In the genomic region with DNA sequence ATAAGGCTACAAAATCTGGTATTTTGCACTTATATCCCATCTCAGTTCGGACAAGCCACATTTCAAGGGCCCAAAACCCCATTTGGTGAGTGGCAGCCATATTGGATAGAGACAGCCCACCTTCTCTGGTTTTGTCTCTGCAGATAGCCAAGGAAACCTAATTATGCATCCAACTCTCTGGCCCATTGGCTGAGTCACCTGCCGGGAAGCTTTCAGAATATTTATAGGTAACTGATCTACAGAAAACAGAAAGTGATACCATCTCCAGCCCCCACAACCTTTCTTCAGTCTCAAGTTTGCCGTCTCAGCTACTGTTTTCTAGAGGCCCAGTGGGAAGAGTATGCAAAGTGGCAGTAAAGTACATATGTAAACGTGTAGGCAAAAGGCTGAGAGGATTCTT, we compare ENCODE assay signal across 8 cellular contexts. TPM values are rescaled to one million over a fixed set of nuclear protein-coding genes. Genes with fewer than 3 reads are reported as not detected.
DNase-seq lines count a peak whose midpoint lies in the region; ATAC-seq, FAIRE-seq and TF ChIP-seq lines count a peak whose summit lies in the region.

No MANE protein-coding gene starts in this region.

- in situ Hi-C loops in K562 (cut with MboI) (no loop called here), HepG2 (cut with HindIII; ENCODE audit: extremely low pct_ligation_motif_present, low pct_unique_long_range_greater_than_20kb) (no loop called here)

- no peak overlapping the region for H3K4me3 ChIP-seq in K562
- no peak overlapping the region for H3K4me3 ChIP-seq in esophagus squamous epithelium
- no peak overlapping the region for H3K4me3 ChIP-seq in PC-3 (ENCODE audit: low read length)
- H3K4me3 ChIP-seq in HepG2 (replicated peaks in 1 of 3; ENCODE audit: insufficient read depth in 1 of 3, low read depth in 2 of 3, low read length in 3 of 3): no peak overlapping the region

- H3K36me3 ChIP-seq in K562 (ENCODE audit: control insufficient read depth, insufficient read depth, low read length) (no peaks in the 10 kb centered on the region), esophagus squamous epithelium (no peaks in the 10 kb centered on the region), PC-3 (ENCODE audit: low read depth, low read length) (no peaks in the 10 kb centered on the region), HepG2 (replicated peaks in 1 of 2; ENCODE audit: control insufficient read depth in 1 of 2, insufficient read depth in 2 of 2, low read length in 2 of 2) (no peaks in the 10 kb centered on the region)

- H3K9me2 ChIP-seq in PC-3 (replicated peaks; ENCODE audit: low read length): no peaks in the 10 kb centered on the region

- H2AFZ ChIP-seq in K562 (ENCODE audit: low read depth, low read length) (peak overlapping the region; percentile 61), PC-3 (ENCODE audit: low read length) (no peak overlapping the region), HepG2 (ENCODE audit: low read length) (no peak overlapping the region)

- intact Hi-C loops in Calu3 (cut with micrococcal nuclease; ENCODE audit: unreplicated experiment): no loop called here
- intact Hi-C loops in K562 (cut with micrococcal nuclease): no loop called here
- intact Hi-C loops in esophagus squamous epithelium (cut with DNase I): no loop called here
- intact Hi-C loops in PC-3 (cut with micrococcal nuclease): no loop called here
- intact Hi-C loops in HepG2 (cut with micrococcal nuclease; ENCODE audit: unreplicated experiment): no loop called here

- H3K4me1 ChIP-seq in K562 (replicated peaks in 1 of 2; ENCODE audit: control insufficient read depth in 2 of 2, insufficient read depth in 2 of 2, low read length in 2 of 2): peaks cover 0 to under 1% of the 10 kb centered on the region in 2 experiments; a peak in 4 of 5 replicates
- peaks cover 0 to 4% (median 0%) of the 10 kb centered on the region in 3 donors for H3K4me1 ChIP-seq in esophagus squamous epithelium
- no peaks in the 10 kb centered on the region for H3K4me1 ChIP-seq in PC-3 (ENCODE audit: insufficient read depth, low read length)
- H3K4me1 ChIP-seq in HepG2 (ENCODE audit: insufficient read depth, low read length): 0 out of 2 replicates have a peak, but pooled peaks cover 6% of the 10 kb centered on the region

- TF ChIP-seq RAD21 in K562 (CRISPR knock-in tag; conservative IDR thresholded peaks at IDR 0.05 in 1 of 2, IDR thresholded peaks at IDR 0.05 in 1 of 2) (no peak), HepG2 (CRISPR knock-in tag; IDR thresholded peaks at IDR 0.05) (no peak)

- H3K9me3 ChIP-seq in K562 (replicated peaks; ENCODE audit: control insufficient read depth, insufficient read depth, low read depth, low read length) (peaks cover 2% of the 10 kb centered on the region; the same call in 1 of the 2 replicates), esophagus squamous epithelium (no peaks in the 10 kb centered on the region), PC-3 (ENCODE audit: low read length) (no peaks in the 10 kb centered on the region), HepG2 (ENCODE audit: low read length) (no peaks in the 10 kb centered on the region)

- H4K20me1 ChIP-seq in K562 (replicated peaks; ENCODE audit: control insufficient read depth, insufficient read depth, low read length) (no peaks in the 10 kb centered on the region), PC-3 (ENCODE audit: low read length) (no peaks in the 10 kb centered on the region), HepG2 (ENCODE audit: insufficient read depth, low read length) (no peaks in the 10 kb centered on the region)

- POLR2A ChIA-PET in K562 (lab: Yijun Ruan, JAX): interaction anchor here (0.6 to 1.0 kb wide), 6 partner anchors 9 to 356 kb away, joined by 3 to 5 read pairs (median 3); no protein-coding TSS in a partner anchor
- POLR2A ChIA-PET in PC-3 (lab: Charles Lee; ENCODE audit: unreplicated experiment): no interaction called here
- POLR2A ChIA-PET in HepG2 (lab: Yijun Ruan, JAX): no interaction called here

- TF ChIP-seq CTCF in Calu3 (IDR thresholded peaks at IDR 0.05; ENCODE audit: unreplicated experiment) (no peak), K562 (IDR thresholded peaks at IDR 0.05 in 2 of 3, conservative IDR thresholded peaks at IDR 0.05 in 1 of 3; ENCODE audit: insufficient read depth in 2 of 3, low read depth in 1 of 3, low read length in 3 of 3) (no peak), esophagus squamous epithelium (IDR thresholded peaks at IDR 0.05) (no peak), PC-3 (conservative IDR thresholded peaks at IDR 0.05; ENCODE audit: low read depth, low read length) (no peak), HepG2 (CRISPR knock-in tag; IDR thresholded peaks at IDR 0.05) (no peak)

- no TSS peak for BruUV-seq in Calu3 (replicated peaks; lab: Mats Ljungman, UMichigan)
- BruUV-seq in K562 (replicated peaks; lab: Mats Ljungman, UMichigan): no TSS peak
- no TSS peak for BruUV-seq in PC-3 (replicated peaks; lab: Mats Ljungman, UMichigan)
- BruUV-seq in HepG2 (replicated peaks; lab: Mats Ljungman, UMichigan): no TSS peak

- H3K27me3 ChIP-seq in K562 (ENCODE audit: control insufficient read depth in 2 of 2, insufficient read depth in 2 of 2, low read length in 2 of 2) (no peaks in the 10 kb centered on the region), esophagus squamous epithelium (no peaks in the 10 kb centered on the region), PC-3 (ENCODE audit: low read length) (no peaks in the 10 kb centered on the region), HepG2 (ENCODE audit: control insufficient read depth in 1 of 2, insufficient read depth in 2 of 2, low read length in 2 of 2) (0 out of 5 replicates have a peak, but pooled peaks cover 0 to 3% of the 10 kb centered on the region in 2 experiments)

- H3K9ac ChIP-seq in K562 (ENCODE audit: insufficient read depth in 1 of 2, low read depth in 2 of 2, low read length in 2 of 2) (no peak overlapping the region), PC-3 (ENCODE audit: low read length) (no peak overlapping the region), HepG2 (ENCODE audit: insufficient read depth, low read depth, low read length) (no peak overlapping the region)

- TF ChIP-seq POLR2A in K562 (conservative IDR thresholded peaks at IDR 0.05) (no peak), esophagus squamous epithelium (IDR thresholded peaks at IDR 0.05) (no peak), HepG2 (IDR thresholded peaks at IDR 0.05; ENCODE audit: insufficient read depth in 1 of 2, low read depth in 2 of 2, low read length in 2 of 2) (no peak)

- H3K79me2 ChIP-seq in K562 (ENCODE audit: control insufficient read depth, insufficient read depth, low read length): no peaks in the 10 kb centered on the region
- H3K79me2 ChIP-seq in PC-3 (ENCODE audit: low read length): no peaks in the 10 kb centered on the region
- H3K79me2 ChIP-seq in HepG2 (ENCODE audit: insufficient read depth, low read length): no peaks in the 10 kb centered on the region

- H3K4me3 Mint-ChIP-seq in Calu3 (ENCODE audit: low read depth, unreplicated experiment): no peak overlapping the region

- no peaks in the 10 kb centered on the region for H3F3A ChIP-seq in PC-3 (ENCODE audit: low read length, unreplicated experiment)

- H3K4me2 ChIP-seq in K562 (ENCODE audit: insufficient read depth, low read length): no peak overlapping the region
- H3K4me2 ChIP-seq in PC-3 (ENCODE audit: low read length): no peak overlapping the region
- no peak overlapping the region for H3K4me2 ChIP-seq in HepG2 (ENCODE audit: low read depth, low read length)

- H3K27me3 Mint-ChIP-seq in Calu3 (ENCODE audit: unreplicated experiment): no peaks in the 10 kb centered on the region

- ATAC-seq in GM21360 (IDR thresholded peaks at IDR 0.05; ENCODE audit: unreplicated experiment) (peak; percentile 86), HG03520 (IDR thresholded peaks at IDR 0.05; ENCODE audit: unreplicated experiment) (peak; percentile 85), K562 (no peak), PC-3 (no peak), HepG2 (no peak)

- DNase-seq in Calu3 (peak; percentile 18), K562 (ENCODE audit: extremely low read depth in 1 of 4, low spot score in 3 of 4) (no peak), esophagus squamous epithelium (lab: John Stamatoyannopoulos, UW) (no peak), SW480 (ENCODE audit: low spot score) (no peak), PC-3 (no peak), HepG2 (ENCODE audit: low spot score) (no peak)

- 13% methylated on average over 4 of the region's 4 CpGs for WGBS in K562 (ENCODE audit: insufficient coverage, low coverage, missing lambda C conversion rate)
- 49 to 59% methylated on average over 4 of the region's 4 CpGs for WGBS in esophagus squamous epithelium, 2 donors
- 8% methylated on average over 4 of the region's 4 CpGs for WGBS in HepG2 (ENCODE audit: low lambda C conversion rate)

- no peak overlapping the region for H3K27ac ChIP-seq in K562 (ENCODE audit: extremely low read depth, low read depth, low read length)
- H3K27ac ChIP-seq in esophagus squamous epithelium: no peak overlapping the region
- H3K27ac ChIP-seq in PC-3 (ENCODE audit: low read length): no peak overlapping the region
- H3K27ac ChIP-seq in HepG2 (ENCODE audit: extremely low read length, insufficient read depth, low read length): no peak overlapping the region

- H3K36me3 Mint-ChIP-seq in Calu3 (ENCODE audit: insufficient read depth, unreplicated experiment): no peaks in the 10 kb centered on the region

- no peaks in the 10 kb centered on the region for H3K9me1 ChIP-seq in K562 (ENCODE audit: control insufficient read depth, insufficient read depth, low read length)

- CTCF ChIA-PET in Calu3 (lab: Charles Lee): interaction anchor here (0.7 to 0.9 kb wide), 3 partner anchors 46 to 1861 kb away, joined by 3 to 7 read pairs (median 3); no protein-coding TSS in a partner anchor
- CTCF ChIA-PET in K562 (lab: Yijun Ruan, JAX; ENCODE audit: low intra/inter-chr PET ratio): no interaction called here
- CTCF ChIA-PET in PC-3 (lab: Charles Lee): no interaction called here
- CTCF ChIA-PET in HepG2 (lab: Yijun Ruan, JAX; ENCODE audit: low intra/inter-chr PET ratio, low total read pairs): no interaction called here

- peaks cover 2% of the 10 kb centered on the region for H3K9me3 Mint-ChIP-seq in Calu3 (ENCODE audit: low read depth, unreplicated experiment)

- H3K4me1 Mint-ChIP-seq in Calu3 (ENCODE audit: low read depth, unreplicated experiment): peaks cover 9% of the 10 kb centered on the region

- FAIRE-seq in K562 (lab: Jason Lieb, UNC) (no peak), HepG2 (lab: Jason Lieb, UNC) (no peak)

- no peak for TF ChIP-seq EP300 in K562 (IDR thresholded peaks at IDR 0.05; ENCODE audit: low read length)
- TF ChIP-seq EP300 in HepG2 (IDR thresholded peaks at IDR 0.05; ENCODE audit: low read depth in 2 of 2, low read length in 2 of 2): no peak
- TF ChIP-seq EP300 in HepG2 (CRISPR knock-in tag; IDR thresholded peaks at IDR 0.05; ENCODE audit: borderline replicate concordance): no peak

- H3K27ac Mint-ChIP-seq in Calu3 (ENCODE audit: unreplicated experiment): no peak overlapping the region

RNA-seq across cellular contexts. Expression of gene PPP1CC, which starts 33.7 kb away (rescaled TPM):
- 199 and 213 TPM in 2 replicates for total RNA-seq in Calu3 (2022)
- total RNA-seq in K562 (2011; cell fraction: chromatin; rRNA removed; ENCODE audit: low replicate concordance): 91.4 and 203 TPM in 2 replicates
- total RNA-seq in K562 (2011; cell fraction: nucleolus; rRNA removed): 57.5 and 69.1 TPM in 2 replicates
- total RNA-seq in K562 (2011; cell fraction: nucleoplasm; rRNA removed): 128 and 212 TPM in 2 replicates
- 153 and 181 TPM in 2 replicates for total RNA-seq in K562 (2014; rRNA removed)
- 203 and 241 TPM in 2 replicates for total RNA-seq in K562 (2014; rRNA removed; fragmentation: Illumina TruSeq; extraction: Trizol)
- 182 and 195 TPM in 2 replicates for total RNA-seq in K562 (2015; rRNA removed; fragmentation: Illumina TruSeq; extraction: Trizol)
- 178 and 197 TPM in 2 replicates for total RNA-seq in K562 (2021)
- 223 and 280 TPM in 2 replicates for polyA plus RNA-seq in K562 (2011; rRNA removed)
- polyA plus RNA-seq in K562 (2011; cell fraction: cytosol; rRNA removed): 55.3 and 113 TPM in 2 replicates
- polyA plus RNA-seq in K562 (2011; cell fraction: nucleus; rRNA removed): 73.0 and 117 TPM in 2 replicates
- 169 and 223 TPM in 2 replicates for polyA plus RNA-seq in K562 (2012)
- polyA plus RNA-seq in K562 (2014; fragmentation: Illumina TruSeq; extraction: Trizol): 247 and 286 TPM in 2 replicates
- 10 to 100 TPM; 67.4 to 76.3 TPM for polyA plus RNA-seq in K562 (2014; fragmentation: Nextera tagmentation; extraction: Ambion mirVana)
- 184 and 189 TPM in 2 replicates for polyA plus RNA-seq in K562 (2014; rRNA removed)
- 168 and 213 TPM in 2 replicates for polyA minus RNA-seq in K562 (2011; rRNA and poly(A)+ RNA removed)
- 76.7 and 92.6 TPM in 2 replicates for polyA minus RNA-seq in K562 (2011; cell fraction: cytosol; rRNA and poly(A)+ RNA removed)
- 44.8 and 82.3 TPM in 2 replicates for polyA minus RNA-seq in K562 (2011; cell fraction: nucleus; rRNA and poly(A)+ RNA removed)
- total RNA-seq in esophagus squamous epithelium: 100 to 1,000 TPM in 3 of 4 donors, 10 to 100 TPM in 1; 55.3 to 127 (median 114) TPM
- total RNA-seq in PC-3 (2014; rRNA removed): 202 and 204 TPM in 2 replicates
- 187 and 277 TPM in 2 replicates for total RNA-seq in HepG2 (2016; rRNA removed; fragmentation: Illumina TruSeq; extraction: Trizol)
- total RNA-seq in HepG2 (2016; cell fraction: cytosol; rRNA removed; fragmentation: Illumina TruSeq; extraction: Trizol; ENCODE audit: low read depth): 112 and 117 TPM in 2 replicates
- 187 and 271 TPM in 2 replicates for total RNA-seq in HepG2 (2016; cell fraction: insoluble cytoplasmic fraction; rRNA removed; fragmentation: Illumina TruSeq; extraction: Trizol)
- total RNA-seq in HepG2 (2016; cell fraction: membrane; rRNA removed; fragmentation: Illumina TruSeq; extraction: Trizol): 307 and 332 TPM in 2 replicates
- 113 and 126 TPM in 2 replicates for total RNA-seq in HepG2 (2016; cell fraction: nucleus; rRNA removed; fragmentation: Illumina TruSeq; extraction: Trizol)
- 133 and 178 TPM in 2 replicates for polyA plus RNA-seq in HepG2 (2011; rRNA removed)
- 72.4 and 101 TPM in 2 replicates for polyA plus RNA-seq in HepG2 (2011; cell fraction: cytosol; rRNA removed)
- polyA plus RNA-seq in HepG2 (2011; cell fraction: nucleus; rRNA removed): 48.0 and 54.4 TPM in 2 replicates
- polyA plus RNA-seq in HepG2 (2012): 156 and 233 TPM in 2 replicates
- 144 and 159 TPM in 2 replicates for polyA plus RNA-seq in HepG2 (2016; cell fraction: cytosol; fragmentation: Illumina TruSeq; extraction: Trizol; ENCODE audit: low read depth)
- 329 and 330 TPM in 2 replicates for polyA plus RNA-seq in HepG2 (2016; cell fraction: insoluble cytoplasmic fraction; fragmentation: Illumina TruSeq; extraction: Trizol; ENCODE audit: low read depth)
- 307 and 315 TPM in 2 replicates for polyA plus RNA-seq in HepG2 (2016; cell fraction: membrane; fragmentation: Illumina TruSeq; extraction: Trizol; ENCODE audit: low read depth)
- polyA plus RNA-seq in HepG2 (2016; cell fraction: nucleus; fragmentation: Illumina TruSeq; extraction: Trizol; ENCODE audit: insufficient read depth, low read depth): 168 and 174 TPM in 2 replicates
- polyA minus RNA-seq in HepG2 (2011; rRNA and poly(A)+ RNA removed; ENCODE audit: low replicate concordance): 69.1 TPM in 2 replicates
- polyA minus RNA-seq in HepG2 (2011; cell fraction: cytosol; rRNA and poly(A)+ RNA removed): 110 and 111 TPM in 2 replicates
- 115 and 125 TPM in 2 replicates for polyA minus RNA-seq in HepG2 (2011; cell fraction: nucleus; rRNA and poly(A)+ RNA removed)

Comparison
In these comparisons a context has a peak if more than half of its experiments do, and no peak if none do; other contexts are left out.
1. ATAC-seq: peak in GM21360 (single experiment) and HG03520 (single experiment); none in K562 (single experiment), PC-3 (single experiment) and HepG2 (single experiment).